ENCODE assay signal across 17 cellular contexts in genomic region chr16:73304008-73304814, GRCh38.
"Had no signal": no experiment of that assay in that cellular context is flagged by ENCODE, and none has a peak within 500 bp of the region (broad histone marks: within the 10 kb centered on the region; RNA-seq: fewer than 3 reads in every experiment).

No MANE protein-coding gene starts in this region.

- H3K4me3 Mint-ChIP-seq: activated CD8-positive, alpha-beta T cell treated with anti-CD3 and anti-CD28 coated beads for 36 hours had no signal

- H3K9me3 Mint-ChIP-seq: activated CD8-positive, alpha-beta T cell treated with anti-CD3 and anti-CD28 coated beads for 36 hours had no signal

- H3K4me3 ChIP-seq: gastrocnemius medialis, upper lobe of left lung had no signal

- H3K9me3 ChIP-seq: gastrocnemius medialis, upper lobe of left lung had no signal

- H3K4me1 ChIP-seq: gastrocnemius medialis, upper lobe of left lung had no signal

- DNase-seq: activated CD4-positive, alpha-beta T cell treated with anti-CD3 and anti-CD28 coated beads for 4 hours; activated CD8-positive, alpha-beta memory T cell treated with anti-CD3 and anti-CD28 coated beads, Interleukin-2, amount 50 U/mL, for 4 hours; activated CD8-positive, alpha-beta T cell treated with anti-CD3 and anti-CD28 coated beads for 36 hours; activated naive CD4-positive, alpha-beta T cell; aorta; gastrocnemius medialis; occipital lobe; stimulated activated CD4-positive, alpha-beta T cell treated with anti-CD3 and anti-CD28 coated beads, Interleukin-12 subunit alpha, Interleukin-12 subunit beta, amount 100 ng/mL, for 4 hours; stimulated activated naive CD4-positive, alpha-beta T cell; substantia nigra; T-helper 1 cell; upper lobe of left lung; WERI-Rb-1 had no signal

- H3K36me3 ChIP-seq: gastrocnemius medialis, upper lobe of left lung, WERI-Rb-1 had no signal

- H3K27me3 ChIP-seq: gastrocnemius medialis, upper lobe of left lung had no signal

- ATAC-seq: activated CD8-positive, alpha-beta T cell treated with anti-CD3 and anti-CD28 coated beads for 36 hours; gastrocnemius medialis; sciatic nerve had no signal

- FAIRE-seq: bronchial epithelial cell, endothelial cell of umbilical vein had no signal

- H3K27me3 Mint-ChIP-seq: activated CD8-positive, alpha-beta T cell treated with anti-CD3 and anti-CD28 coated beads for 36 hours had no signal

- H3K27ac ChIP-seq: gastrocnemius medialis, upper lobe of left lung, WERI-Rb-1 had no signal

- H3K27ac Mint-ChIP-seq: activated CD8-positive, alpha-beta T cell treated with anti-CD3 and anti-CD28 coated beads for 36 hours; progenitor cell of endocrine pancreas had no signal
